ENCODE assay signal across 8 cellular contexts in genomic region chr12:71754461-71755145, GRCh38. TPM values are rescaled to one million over a fixed set of nuclear protein-coding genes. Genes with fewer than 3 reads are reported as not detected.
A peak's percentile ranks its signal among the peaks of the same experiment; 100 is the strongest.
DNase-seq lines count a peak whose midpoint lies in the region; ATAC-seq and TF ChIP-seq lines count a peak whose summit lies in the region.

A gene with protein sequence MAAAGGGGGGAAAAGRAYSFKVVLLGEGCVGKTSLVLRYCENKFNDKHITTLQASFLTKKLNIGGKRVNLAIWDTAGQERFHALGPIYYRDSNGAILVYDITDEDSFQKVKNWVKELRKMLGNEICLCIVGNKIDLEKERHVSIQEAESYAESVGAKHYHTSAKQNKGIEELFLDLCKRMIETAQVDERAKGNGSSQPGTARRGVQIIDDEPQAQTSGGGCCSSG (plus strand): TSS chr12:71754863. CDS start chr12:71755130, 267 bp downstream.

- peak; percentile 84 to 96 (median 94) for DNase-seq in C1 segment of cervical spinal cord (lab: John Stamatoyannopoulos, UW)
- peak; percentile 92 for DNase-seq in NCI-H526 treated with DMSO at 0.1 percent for 48 hours (lab: John Stamatoyannopoulos, UW)
- DNase-seq in activated CD4-positive, alpha-beta T cell treated with anti-CD3 and anti-CD28 coated beads, Interleukin-2, amount 10 ng/mL, durations not matched to agents 24 days and 14 days = peak; percentile 99
- DNase-seq in coronary artery (ENCODE audit: low spot score) = peak; percentile 99
- DNase-seq in left colon = peak; percentile 99
- peak; percentile 99 for DNase-seq in stimulated activated CD4-positive, alpha-beta T cell treated with anti-CD3 and anti-CD28 coated beads, Interleukin-1b, Interleukin-23, amount 100 ng/mL, for 48 hours

- peak within 1 kb of the TSS; percentile 97 for H3K27ac Mint-ChIP-seq in activated CD4-positive, alpha-beta T cell treated with anti-CD3 and anti-CD28 coated beads, Interleukin-2, amount 10 ng/mL, durations not matched to agents 24 days and 14 days

- H3K4me3 ChIP-seq in coronary artery = peak within 1 kb of the TSS; percentile 93

- H3K9me3 Mint-ChIP-seq in activated CD4-positive, alpha-beta T cell treated with anti-CD3 and anti-CD28 coated beads, Interleukin-2, amount 10 ng/mL, durations not matched to agents 24 days and 14 days = peaks cover 5% of the 10 kb centered on the region

- intact Hi-C loops in activated CD4-positive, alpha-beta T cell treated with anti-CD3 and anti-CD28 coated beads, Interleukin-2, amount 10 ng/mL, durations not matched to agents 24 days and 14 days (cut with micrococcal nuclease) = loop anchor here (1.0 kb wide), 4 partner anchors 68 to 181 kb away; partner anchors contain the start of genes TBC1D15, THAP2 and TMEM19
- intact Hi-C loops in left colon (cut with DNase I, micrococcal nuclease) = no loop called here

- peaks cover 36% of the 10 kb centered on the region for H3K36me3 Mint-ChIP-seq in activated CD4-positive, alpha-beta T cell treated with anti-CD3 and anti-CD28 coated beads, Interleukin-2, amount 10 ng/mL, durations not matched to agents 24 days and 14 days (ENCODE audit: low read depth)

- peaks cover 23% of the 10 kb centered on the region for H3K4me1 Mint-ChIP-seq in activated CD4-positive, alpha-beta T cell treated with anti-CD3 and anti-CD28 coated beads, Interleukin-2, amount 10 ng/mL, durations not matched to agents 24 days and 14 days

- ATAC-seq in GM19324 (IDR thresholded peaks at IDR 0.05; ENCODE audit: low FRiP score, unreplicated experiment) = peak; percentile 99
- peak; percentile 93 for ATAC-seq in HG03469 (IDR thresholded peaks at IDR 0.05; ENCODE audit: unreplicated experiment)
- peak; percentile 94 for ATAC-seq in left colon

- peaks cover 25% of the 10 kb centered on the region for H3K27me3 Mint-ChIP-seq in activated CD4-positive, alpha-beta T cell treated with anti-CD3 and anti-CD28 coated beads, Interleukin-2, amount 10 ng/mL, durations not matched to agents 24 days and 14 days

- peak within 1 kb of the TSS; percentile 93 for H3K4me3 Mint-ChIP-seq in activated CD4-positive, alpha-beta T cell treated with anti-CD3 and anti-CD28 coated beads, Interleukin-2, amount 10 ng/mL, durations not matched to agents 24 days and 14 days

- TF ChIP-seq CTCF in coronary artery (IDR thresholded peaks at IDR 0.05) = no peak

- H3K27ac ChIP-seq in coronary artery = peak within 1 kb of the TSS; percentile 85 to 98

RNA-seq across cellular contexts. Expression of the gene that starts here (rescaled TPM):
- 91.7 and 92.4 TPM in 2 replicates for total RNA-seq in activated CD4-positive, alpha-beta T cell treated with anti-CD3 and anti-CD28 coated beads, Interleukin-2, amount 10 ng/mL, durations not matched to agents 24 days and 14 days
- total RNA-seq in left colon = 10 to 100 TPM; 63.8 to 75.8 TPM

Comparison
In these comparisons a context has a peak if more than half of its experiments do, and no peak if none do; other contexts are left out.
1. Peak in every context shown above with its lines: DNase-seq, ATAC-seq, H3K4me3 ChIP-seq and H3K27ac ChIP-seq.